ENCODE assay signal across 1 cellular context in the genomic region with DNA sequence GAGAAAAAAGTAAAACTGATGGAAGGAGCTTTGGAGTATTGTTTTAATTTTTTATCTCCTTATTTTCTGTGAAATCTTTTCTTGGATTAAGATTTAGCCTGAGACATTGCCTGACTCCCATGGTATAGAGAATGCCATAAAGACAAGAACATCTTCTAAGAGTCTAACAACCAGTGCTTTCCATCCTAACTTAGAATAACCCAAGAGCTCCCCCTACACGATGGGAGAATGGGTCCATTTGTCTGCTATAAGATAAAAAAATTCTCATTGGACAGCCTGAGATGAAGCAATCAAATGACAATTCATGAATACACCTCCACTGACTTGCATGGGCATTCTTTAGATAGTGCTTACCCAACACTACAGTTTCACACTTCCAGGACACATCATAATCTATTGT.
TF ChIP-seq lines count a peak whose summit lies in the region.

No MANE protein-coding gene starts in this region.

TF ChIP-seq in WTC11, 78 proteins besides CTCF, POLR2A, EP300 and RAD21 (continued from another document):
- no peak for TF ChIP-seq GRHL2 (CRISPR knock-in tag; IDR thresholded peaks at IDR 0.05; ENCODE audit: insufficient replicate concordance, severe bottlenecking)
